In genomic region chr2:240520143-240520973, GRCh38 we compare ENCODE assay signal across 11 cellular contexts. TPM values are rescaled to one million over a fixed set of nuclear protein-coding genes. Genes with fewer than 3 reads are reported as not detected.
DNase-seq lines count a peak whose midpoint lies in the region; ATAC-seq, FAIRE-seq and TF ChIP-seq lines count a peak whose summit lies in the region.
"Had no signal": no experiment of that assay in that cellular context is flagged by ENCODE, and none has a peak within 500 bp of the region (broad histone marks: within the 10 kb centered on the region; RNA-seq: fewer than 3 reads in every experiment).

No MANE protein-coding gene starts in this region.

- H3K4me1 ChIP-seq in DND-41 (ENCODE audit: insufficient read depth, low read length) (no peaks in the 10 kb centered on the region), IMR-90 (ENCODE audit: control insufficient read depth, insufficient read depth, low read length) (no peaks in the 10 kb centered on the region), hepatocyte (ENCODE audit: insufficient read depth) (no peaks in the 10 kb centered on the region)

- BruUV-seq in IMR-90 (replicated peaks; lab: Mats Ljungman, UMichigan), result no TSS peak

- H3K27me3 Mint-ChIP-seq in osteocyte (ENCODE audit: unreplicated experiment), result no peaks in the 10 kb centered on the region
- H3K27me3 Mint-ChIP-seq: activated naive CD8-positive, alpha-beta T cell treated with anti-CD3 and anti-CD28 coated beads, Interleukin-2, amount 10 ng/mL, durations not matched to agents 7 days and 5 days had no signal

- TF ChIP-seq POLR2A in IMR-90 (IDR thresholded peaks at IDR 0.05; ENCODE audit: low read depth, low read length) (no peak), H54 (IDR thresholded peaks at IDR 0.05; ENCODE audit: low read depth, low read length) (no peak)

- intact Hi-C loops in IMR-90 (cut with micrococcal nuclease), result no loop called here

- H4K5ac ChIP-seq in IMR-90 (ENCODE audit: low read depth, low read length), result no peak overlapping the region

- no peak overlapping the region for H2BK20ac ChIP-seq in IMR-90 (ENCODE audit: low read depth, low read length)

- no peak overlapping the region for H2BK15ac ChIP-seq in IMR-90 (ENCODE audit: low read depth, low read length)

- in situ Hi-C loops in IMR-90 (cut with MboI; ENCODE audit: low sequenced_read_pairs), result no loop called here

- ATAC-seq in DND-41 (ENCODE audit: insufficient read depth, low read depth) (0 out of 3 replicates have a peak, but pooled peaks have one; percentile 39), IMR-90 (ENCODE audit: low read depth) (peak; percentile 52)

- H3K9ac ChIP-seq in DND-41 (ENCODE audit: low read depth, low read length) (no peak overlapping the region), IMR-90 (ENCODE audit: low read depth, low read length) (no peak overlapping the region)

- H3K9me1 ChIP-seq in IMR-90 (ENCODE audit: insufficient read depth, low read length), result no peaks in the 10 kb centered on the region; the same call in 1 of the 2 replicates

- H4K8ac ChIP-seq in IMR-90 (ENCODE audit: low read depth in 2 of 2, low read length in 2 of 2), result no peak overlapping the region

- no peak overlapping the region for H3K18ac ChIP-seq in IMR-90 (ENCODE audit: low read depth, low read length)

- dilution Hi-C loops in IMR-90 (cut with HindIII; ENCODE audit: low sequenced_read_pairs, unreplicated experiment), result no loop called here

- no peaks in the 10 kb centered on the region for H3K79me1 ChIP-seq in IMR-90 (ENCODE audit: low read depth in 1 of 2, low read length in 2 of 2)

- H3K56ac ChIP-seq in IMR-90 (ENCODE audit: extremely low read depth, insufficient read depth, low read length), result no peak overlapping the region

- H3K79me2 ChIP-seq in DND-41 (ENCODE audit: insufficient read depth, low read length), result no peaks in the 10 kb centered on the region
- no peaks in the 10 kb centered on the region for H3K79me2 ChIP-seq in hepatocyte

- TF ChIP-seq CTCF in DND-41 (IDR thresholded peaks at IDR 0.05; ENCODE audit: borderline replicate concordance, extremely low read depth, low read length, poor library complexity, severe bottlenecking) (no peak), IMR-90 (conservative IDR thresholded peaks at IDR 0.05; ENCODE audit: low read depth, low read length) (no peak), hepatocyte (IDR thresholded peaks at IDR 0.05; ENCODE audit: poor library complexity) (no peak), osteocyte (IDR thresholded peaks at IDR 0.05) (no peak)

- H3K9me3 ChIP-seq in DND-41 (ENCODE audit: insufficient read depth, low read length, severe bottlenecking) (peaks cover 11% of the 10 kb centered on the region), IMR-90 (ENCODE audit: control insufficient read depth, insufficient read depth, low read length) (peaks cover 10% of the 10 kb centered on the region), hepatocyte (ENCODE audit: low read depth) (peaks cover 5% of the 10 kb centered on the region)

- no peak overlapping the region for H2AK9ac ChIP-seq in IMR-90 (replicated peaks; ENCODE audit: low read depth, low read length, poor library complexity)

- H3K4me2 ChIP-seq in DND-41 (ENCODE audit: insufficient read depth, low read length) (no peak overlapping the region), IMR-90 (ENCODE audit: low read depth, low read length) (peak overlapping the region; percentile 32; the same call in 1 of the 2 replicates), hepatocyte (peak overlapping the region; percentile 65)

- FAIRE-seq in H54 (lab: Jason Lieb, UNC), result no peak

- CTCF ChIA-PET in IMR-90 (lab: Yijun Ruan, JAX), result no interaction called here

- H2AFZ ChIP-seq in DND-41 (ENCODE audit: low read depth, low read length) (no peak overlapping the region), IMR-90 (replicated peaks; ENCODE audit: low read length, poor library complexity) (peak overlapping the region; percentile 56), hepatocyte (no peak overlapping the region)

- no peak for TF ChIP-seq RAD21 in IMR-90 (IDR thresholded peaks at IDR 0.05; ENCODE audit: low read length)

- H3K27ac Mint-ChIP-seq in osteocyte (ENCODE audit: unreplicated experiment), result no peak overlapping the region
- H3K27ac Mint-ChIP-seq: activated naive CD8-positive, alpha-beta T cell treated with anti-CD3 and anti-CD28 coated beads, Interleukin-2, amount 10 ng/mL, durations not matched to agents 7 days and 5 days had no signal

- H3K9me2 ChIP-seq in hepatocyte (replicated peaks; ENCODE audit: insufficient read depth), result no peaks in the 10 kb centered on the region

- H2BK120ac ChIP-seq in IMR-90 (ENCODE audit: low read depth, low read length), result no peak overlapping the region

- H3K4ac ChIP-seq in IMR-90 (ENCODE audit: low read depth, low read length), result no peak overlapping the region

- no peak overlapping the region for H3K4me3 Mint-ChIP-seq in osteocyte (ENCODE audit: unreplicated experiment)
- H3K4me3 Mint-ChIP-seq: activated naive CD8-positive, alpha-beta T cell treated with anti-CD3 and anti-CD28 coated beads, Interleukin-2, amount 10 ng/mL, durations not matched to agents 7 days and 5 days had no signal

- no peaks in the 10 kb centered on the region for H4K20me1 ChIP-seq in DND-41 (ENCODE audit: insufficient read depth, low read length)
- H4K20me1 ChIP-seq in IMR-90 (ENCODE audit: insufficient read depth, low read length), result no peaks in the 10 kb centered on the region
- H4K20me1 ChIP-seq in hepatocyte (ENCODE audit: insufficient read depth, poor library complexity, severe bottlenecking), result no peaks in the 10 kb centered on the region

- H3K27ac ChIP-seq in DND-41 (ENCODE audit: low read length), result no peak overlapping the region
- no peak overlapping the region for H3K27ac ChIP-seq in IMR-90 (ENCODE audit: insufficient read depth, low read length)
- H3K27ac ChIP-seq in hepatocyte, result no peak overlapping the region
- H3K27ac ChIP-seq in caudate nucleus (ENCODE audit: low read depth, low read length), result no peak overlapping the region
- H3K27ac ChIP-seq: epithelial cell of prostate had no signal

- no peak overlapping the region for H3K23ac ChIP-seq in IMR-90 (ENCODE audit: low read depth, low read length)

- H4K91ac ChIP-seq in IMR-90 (ENCODE audit: insufficient read depth, low read depth, low read length), result no peak overlapping the region

- H3K14ac ChIP-seq in IMR-90 (replicated peaks; ENCODE audit: low read depth, low read length), result no peak overlapping the region

- H3K27me3 ChIP-seq in DND-41 (ENCODE audit: insufficient read depth, low read length, poor library complexity) (no peaks in the 10 kb centered on the region), IMR-90 (ENCODE audit: control insufficient read depth, insufficient read depth, low read length) (no peaks in the 10 kb centered on the region), hepatocyte (no peaks in the 10 kb centered on the region)

- POLR2A ChIA-PET in IMR-90 (lab: Charles Lee; ENCODE audit: unreplicated experiment), result no interaction called here

- peaks cover 29% of the 10 kb centered on the region for H3K36me3 Mint-ChIP-seq in osteocyte (ENCODE audit: unreplicated experiment)

- H3K4me1 Mint-ChIP-seq in osteocyte (ENCODE audit: unreplicated experiment), result no peaks in the 10 kb centered on the region

- DNase-seq in DND-41, result no peak
- no peak for DNase-seq in IMR-90
- no peak for DNase-seq in hepatocyte (ENCODE audit: low spot score)
- peak; percentile 83 for DNase-seq in osteocyte (ENCODE audit: extremely low spot score, unreplicated experiment)
- no peak for DNase-seq in GM19240 (ENCODE audit: insufficient read length, low spot score)
- no peak for DNase-seq in caudate nucleus (lab: John Stamatoyannopoulos, UW)
- DNase-seq in OCI-M2 (lab: John Stamatoyannopoulos, UW; ENCODE audit: unreplicated experiment), result no peak
- no peak for DNase-seq in H54 (ENCODE audit: insufficient read length, low spot score)
- DNase-seq: activated naive CD8-positive, alpha-beta T cell treated with anti-CD3 and anti-CD28 coated beads, Interleukin-2, amount 10 ng/mL, durations not matched to agents 7 days and 5 days; NCI-H1694 had no signal

- H3K9me3 Mint-ChIP-seq in osteocyte (ENCODE audit: unreplicated experiment), result peaks cover 6% of the 10 kb centered on the region

- H3K4me3 ChIP-seq in DND-41 (ENCODE audit: low read depth in 1 of 2, low read length in 2 of 2) (no peak overlapping the region), IMR-90 (ENCODE audit: insufficient read depth, low read depth, low read length) (no peak overlapping the region), hepatocyte (no peak overlapping the region)

- H3K36me3 ChIP-seq in DND-41 (ENCODE audit: insufficient read depth, low read length), result peaks cover 57% of the 10 kb centered on the region
- H3K36me3 ChIP-seq in IMR-90 (ENCODE audit: control insufficient read depth, insufficient read depth, low read length), result peaks cover 10% of the 10 kb centered on the region; the same call in 1 of the 2 replicates
- no peaks in the 10 kb centered on the region for H3K36me3 ChIP-seq in hepatocyte (replicated peaks; ENCODE audit: insufficient read depth, low read depth)

- H2AK5ac ChIP-seq in IMR-90 (ENCODE audit: low read depth, low read length), result no peak overlapping the region; the same call in 1 of the 2 replicates

- no peak overlapping the region for H2BK5ac ChIP-seq in IMR-90 (ENCODE audit: low read depth, low read length, poor library complexity, severe bottlenecking)

- 31% methylated on average over 18 of the region's 51 CpGs; no CpG with 5 or more reads in 1 of the 2 experiments for WGBS in IMR-90 (ENCODE audit: extremely low coverage in 2 of 2, insufficient read length in 1 of 2), 2 experiments
- whole genome bisulfite sequencing in hepatocyte (ENCODE audit: low lambda C conversion rate, missing lambda C conversion rate), result 51% methylated on average over 43 of the region's 51 CpGs

TF ChIP-seq in IMR-90, 13 proteins besides CTCF, POLR2A, EP300 and RAD21 (continues in another document):
- no peak for TF ChIP-seq FOS (IDR thresholded peaks at IDR 0.05; ENCODE audit: low read depth, low read length)

RNA-seq across cellular contexts. Expression of gene ANKMY1, which starts 37.4 kb away (rescaled TPM):
- total RNA-seq in IMR-90 (2012; rRNA removed), result 2.9 and 3.3 TPM in 2 replicates
- polyA plus RNA-seq in IMR-90 (2012; rRNA removed), result 4.1 and 5.5 TPM in 2 replicates
- 2.3 and 2.6 TPM in 2 replicates for polyA plus RNA-seq in IMR-90 (2012; cell fraction: cytosol; rRNA removed)
- 16.4 and 17.5 TPM in 2 replicates for polyA plus RNA-seq in IMR-90 (2012; cell fraction: nucleus; rRNA removed; ENCODE audit: low replicate concordance)
- 6.7 and 9.2 TPM in 2 replicates for total RNA-seq in hepatocyte
- 7.8 and 11.1 TPM in 2 replicates for polyA plus RNA-seq in hepatocyte
- total RNA-seq in osteocyte, result 16.9 and 28.5 TPM in 2 replicates

RNA-seq across cellular contexts. Expression of gene DUSP28, which starts 39.8 kb away (rescaled TPM):
- total RNA-seq in IMR-90 (2012; rRNA removed) (1.1 and 2.5 TPM in 2 replicates), hepatocyte (4.6 and 4.8 TPM in 2 replicates), osteocyte (3.8 and 5.9 TPM in 2 replicates)
- polyA plus RNA-seq in IMR-90 (2012; rRNA removed) (3.3 TPM in 2 replicates), hepatocyte (6.3 and 6.8 TPM in 2 replicates)
- polyA plus RNA-seq in IMR-90 (2012; cell fraction: cytosol; rRNA removed), result 3.0 and 3.2 TPM in 2 replicates
- polyA plus RNA-seq in IMR-90 (2012; cell fraction: nucleus; rRNA removed; ENCODE audit: low replicate concordance), result 2.6 and 5.3 TPM in 2 replicates

RNA-seq across cellular contexts. Expression of gene RNPEPL1, which starts 47.9 kb away (rescaled TPM):
- total RNA-seq in IMR-90 (2012; rRNA removed) (3.8 and 3.9 TPM in 2 replicates), hepatocyte (36.9 and 46.3 TPM in 2 replicates), osteocyte (56.5 and 64.0 TPM in 2 replicates)
- polyA plus RNA-seq in IMR-90 (2012; rRNA removed) (15.9 and 18.7 TPM in 2 replicates), hepatocyte (57.2 and 58.1 TPM in 2 replicates)
- 10.5 and 25.6 TPM in 2 replicates for polyA plus RNA-seq in IMR-90 (2012; cell fraction: cytosol; rRNA removed)
- 31.4 and 92.4 TPM in 2 replicates for polyA plus RNA-seq in IMR-90 (2012; cell fraction: nucleus; rRNA removed; ENCODE audit: low replicate concordance)
